ENCODE assay signal across 8 cellular contexts in the genomic region with DNA sequence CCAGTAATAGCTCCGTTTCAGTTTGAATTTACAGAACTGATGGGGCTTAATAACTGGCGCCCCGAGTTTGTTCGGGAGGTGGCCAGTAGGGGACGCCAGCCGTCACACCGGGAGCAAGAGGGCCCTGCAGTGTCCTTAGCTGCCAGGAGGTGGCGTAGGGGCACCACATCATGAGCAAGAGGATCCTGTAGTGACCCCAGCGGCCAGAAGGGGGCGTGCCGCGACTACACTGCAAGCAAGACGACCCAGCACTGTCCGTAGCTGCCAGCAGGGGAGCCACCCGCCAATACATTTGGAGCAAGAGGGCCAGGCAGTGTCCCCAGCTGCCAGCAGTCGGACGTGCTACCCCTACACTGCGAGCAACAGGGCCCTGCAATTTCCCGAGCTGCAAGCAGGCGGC.
A peak's percentile ranks its signal among the peaks of the same experiment; 100 is the strongest.
DNase-seq lines count a peak whose midpoint lies in the region; ATAC-seq and TF ChIP-seq lines count a peak whose summit lies in the region.

No MANE protein-coding gene starts in this region.

- H3K27me3 ChIP-seq in DND-41 (ENCODE audit: insufficient read depth, low read length, poor library complexity) (no peaks in the 10 kb centered on the region), PC-3 (ENCODE audit: low read length) (no peaks in the 10 kb centered on the region), adipocyte (replicated peaks; ENCODE audit: control insufficient read depth, insufficient read depth, low read length) (peaks cover 7% of the 10 kb centered on the region), kidney epithelial cell (ENCODE audit: control insufficient read depth, insufficient read depth, low read length) (no peaks in the 10 kb centered on the region)

- no peaks in the 10 kb centered on the region for H3K9me2 ChIP-seq in PC-3 (replicated peaks; ENCODE audit: low read length)

- H3K27ac ChIP-seq in DND-41 (ENCODE audit: low read length) (no peak overlapping the region), PC-3 (ENCODE audit: low read length) (no peak overlapping the region)

- H3K79me2 ChIP-seq in DND-41 (ENCODE audit: insufficient read depth, low read length) (no peaks in the 10 kb centered on the region), PC-3 (ENCODE audit: low read length) (no peaks in the 10 kb centered on the region)

- no peak overlapping the region for H2AFZ ChIP-seq in DND-41 (ENCODE audit: low read depth, low read length)
- H2AFZ ChIP-seq in PC-3 (ENCODE audit: low read length) = no peak overlapping the region

- H4K20me1 ChIP-seq in DND-41 (ENCODE audit: insufficient read depth, low read length) = no peaks in the 10 kb centered on the region
- no peaks in the 10 kb centered on the region for H4K20me1 ChIP-seq in PC-3 (ENCODE audit: low read length)

- ATAC-seq in DND-41 (ENCODE audit: insufficient read depth, low read depth) = peak; percentile 40; the same call in 2 of the 3 replicates
- peak; percentile 46 for ATAC-seq in PC-3
- no peak for ATAC-seq in GM18873 (IDR thresholded peaks at IDR 0.05; ENCODE audit: low FRiP score, unreplicated experiment)
- no peak for ATAC-seq in HG03432 (IDR thresholded peaks at IDR 0.05; ENCODE audit: unreplicated experiment)

- H3K4me2 ChIP-seq in DND-41 (ENCODE audit: insufficient read depth, low read length) (no peak overlapping the region), PC-3 (ENCODE audit: low read length) (no peak overlapping the region)

- TF ChIP-seq CTCF in DND-41 (IDR thresholded peaks at IDR 0.05; ENCODE audit: borderline replicate concordance, extremely low read depth, low read length, poor library complexity, severe bottlenecking) (peak; percentile 71), PC-3 (conservative IDR thresholded peaks at IDR 0.05; ENCODE audit: low read depth, low read length) (peak; percentile 79), kidney epithelial cell (IDR thresholded peaks at IDR 0.05; ENCODE audit: insufficient read depth, low read length, poor library complexity, severe bottlenecking) (peak; percentile 55)

- POLR2A ChIA-PET in PC-3 (lab: Charles Lee; ENCODE audit: unreplicated experiment) = no interaction called here

- no peaks in the 10 kb centered on the region for H3K36me3 ChIP-seq in DND-41 (ENCODE audit: insufficient read depth, low read length)
- H3K36me3 ChIP-seq in PC-3 (ENCODE audit: low read depth, low read length) = no peaks in the 10 kb centered on the region
- no peaks in the 10 kb centered on the region for H3K36me3 ChIP-seq in adipocyte (ENCODE audit: control insufficient read depth, insufficient read depth, low read length, severe bottlenecking)
- no peaks in the 10 kb centered on the region for H3K36me3 ChIP-seq in kidney epithelial cell (ENCODE audit: control insufficient read depth, insufficient read depth, low read length)

- intact Hi-C loops in PC-3 (cut with micrococcal nuclease) = no loop called here

- CTCF ChIA-PET in PC-3 (lab: Charles Lee) = no interaction called here

- DNase-seq in DND-41 = peak; percentile 64
- DNase-seq in PC-3 = peak; percentile 67
- peak; percentile 58 for DNase-seq in adipocyte (ENCODE audit: low read depth)
- no peak for DNase-seq in kidney epithelial cell (ENCODE audit: low read depth)
- peak; percentile 33 for DNase-seq in stimulated activated CD8-positive, alpha-beta memory T cell treated with anti-CD3 and anti-CD28 coated beads, Interleukin-4, amount 100 ng/mL, for 24 hours (ENCODE audit: low read depth)
- no peak for DNase-seq in iPS-NIHi7 (ENCODE audit: extremely low spot score)

- no peaks in the 10 kb centered on the region for H3K9me3 ChIP-seq in DND-41 (ENCODE audit: insufficient read depth, low read length, severe bottlenecking)
- H3K9me3 ChIP-seq in PC-3 (ENCODE audit: low read length) = peaks cover 13% of the 10 kb centered on the region; the same call in 1 of the 2 replicates
- no peaks in the 10 kb centered on the region for H3K9me3 ChIP-seq in adipocyte (ENCODE audit: control insufficient read depth, low read length)

- BruUV-seq in PC-3 (replicated peaks; lab: Mats Ljungman, UMichigan) = no TSS peak

- no peaks in the 10 kb centered on the region for H3F3A ChIP-seq in PC-3 (ENCODE audit: low read length, unreplicated experiment)

- no peak overlapping the region for H3K4me3 ChIP-seq in DND-41 (ENCODE audit: low read depth in 1 of 2, low read length in 2 of 2)
- H3K4me3 ChIP-seq in PC-3 (ENCODE audit: low read length) = no peak overlapping the region
- no peak overlapping the region for H3K4me3 ChIP-seq in adipocyte (ENCODE audit: low read length)
- no peak overlapping the region for H3K4me3 ChIP-seq in kidney epithelial cell (ENCODE audit: low read depth, low read length)

- H3K4me1 ChIP-seq in DND-41 (ENCODE audit: insufficient read depth, low read length) (0 out of 2 replicates have a peak, but pooled peaks cover 6% of the 10 kb centered on the region), PC-3 (ENCODE audit: insufficient read depth, low read length) (no peaks in the 10 kb centered on the region), adipocyte (ENCODE audit: control insufficient read depth, insufficient read depth, low read length) (no peaks in the 10 kb centered on the region)

- H3K9ac ChIP-seq in DND-41 (ENCODE audit: low read depth, low read length) (no peak overlapping the region), PC-3 (ENCODE audit: low read length) (no peak overlapping the region), adipocyte (ENCODE audit: low read length) (no peak overlapping the region)

Comparison
In these comparisons a context has a peak if more than half of its experiments do, and no peak if none do; other contexts are left out.
1. ATAC-seq: peak in DND-41 (single experiment) and PC-3 (single experiment); none in GM18873 (single experiment) and HG03432 (single experiment).
2. DNase-seq: peak in DND-41 (single experiment), PC-3 (single experiment), adipocyte (single experiment) and stimulated activated CD8-positive, alpha-beta memory T cell treated with anti-CD3 and anti-CD28 coated beads, Interleukin-4, amount 100 ng/mL, for 24 hours (single experiment); none in kidney epithelial cell (single experiment) and iPS-NIHi7 (single experiment).
3. Peak in every context shown above with its lines, with median percentiles within 50 percentile points of each other: CTCF ChIP-seq.